Comparison of ENCODE assay signal across 15 cellular contexts in the genomic region with DNA sequence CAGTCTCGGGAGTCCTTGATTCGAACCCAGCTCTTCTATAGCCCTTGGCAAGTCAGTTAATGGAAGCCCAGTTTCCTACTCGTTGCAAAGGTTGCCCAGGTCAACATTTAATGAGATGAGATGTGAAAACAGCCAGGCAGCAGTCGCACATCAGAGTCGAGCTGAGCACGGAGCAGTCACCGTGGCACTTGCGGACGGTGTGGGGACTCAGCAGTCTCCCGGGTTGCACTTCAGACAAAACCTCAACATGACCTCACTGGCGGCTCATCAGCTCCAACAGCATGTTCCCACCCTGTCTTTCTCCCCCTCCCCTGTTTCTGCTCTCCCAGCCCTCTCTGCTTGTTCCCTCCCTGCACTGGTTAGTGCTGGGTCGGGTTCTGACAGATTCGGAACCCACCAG. TPM values are rescaled to one million over a fixed set of nuclear protein-coding genes. Genes with fewer than 3 reads are reported as not detected.
DNase-seq lines count a peak whose midpoint lies in the region; ATAC-seq and TF ChIP-seq lines count a peak whose summit lies in the region.
"Had no signal": no experiment of that assay in that cellular context is flagged by ENCODE, and none has a peak within 500 bp of the region (broad histone marks: within the 10 kb centered on the region; RNA-seq: fewer than 3 reads in every experiment).

No MANE protein-coding gene starts in this region.

- H3K4me3 ChIP-seq in GM12865 (ENCODE audit: low read depth, low read length) (peak overlapping the region; percentile 1), mucosa of descending colon (no peak overlapping the region), tibial artery (no peak overlapping the region)
- H3K4me3 ChIP-seq: SJSA1 had no signal

- no peaks in the 10 kb centered on the region for H3K4me1 ChIP-seq in mucosa of descending colon (ENCODE audit: low read depth)
- peaks cover 0 to 6% (median 0%) of the 10 kb centered on the region in 4 donors for H3K4me1 ChIP-seq in tibial artery
- H3K4me1 ChIP-seq: SJSA1 had no signal

- no peaks in the 10 kb centered on the region for H3K27me3 ChIP-seq in tibial artery

- DNase-seq in Daoy (ENCODE audit: low read depth) (peak; percentile 35), GM12865 (ENCODE audit: low read depth) (peak; percentile 62), mucosa of descending colon (no peak), tibial artery (no peak)
- DNase-seq: DMS 273 treated with DMSO at 0.1 percent for 48 hours, NCI-H146, NCI-H2081 treated with DMSO at 0.1 percent for 48 hours, NCI-H2227 treated with DMSO at 0.1 percent for 48 hours, NCI-H526, PC-3 had no signal

- ATAC-seq in HG03439 (IDR thresholded peaks at IDR 0.05; ENCODE audit: unreplicated experiment) (peak; percentile 21), mucosa of descending colon (peak; percentile 15), HG03460 (IDR thresholded peaks at IDR 0.05; ENCODE audit: unreplicated experiment) (no peak), GM21515 (IDR thresholded peaks at IDR 0.05; ENCODE audit: unreplicated experiment) (no peak)
- ATAC-seq: PC-3 had no signal

- intact Hi-C loops in mucosa of descending colon (cut with DNase I, micrococcal nuclease), result no loop called here
- intact Hi-C loops in tibial artery (cut with DNase I; ENCODE audit: low total_unique reads), result no loop called here

- H3K9me3 ChIP-seq in mucosa of descending colon, result no peaks in the 10 kb centered on the region
- H3K9me3 ChIP-seq in tibial artery, result no peaks in the 10 kb centered on the region
- H3K9me3 ChIP-seq: SJSA1 had no signal

- TF ChIP-seq CTCF in GM12865 (IDR thresholded peaks at IDR 0.05; ENCODE audit: insufficient read depth, low read depth, low read length, missing control alignments) (no peak), mucosa of descending colon (IDR thresholded peaks at IDR 0.05) (no peak), tibial artery (IDR thresholded peaks at IDR 0.05) (no peak)

- H3K36me3 ChIP-seq in mucosa of descending colon (ENCODE audit: low read depth) (no peaks in the 10 kb centered on the region), tibial artery (no peaks in the 10 kb centered on the region)
- H3K36me3 ChIP-seq: SJSA1 had no signal

- H3K27ac ChIP-seq in tibial artery, result no peak overlapping the region
- H3K27ac ChIP-seq: SJSA1 had no signal

RNA-seq across cellular contexts. Expression of a gene that starts 35.8 kb away (rescaled TPM):
- total RNA-seq in Daoy (2014; rRNA removed; shearing (Covaris generic)), result 0.40 and 0.65 TPM in 2 replicates
- 1 to 10 TPM in 1 of 3 donors, under 1 TPM in 2; 0.19 to 4.1 (median 0.26) TPM for total RNA-seq in mucosa of descending colon
- total RNA-seq: HT1080, SJSA1 had no signal

Comparison
In these comparisons a context has a peak if more than half of its experiments do, and no peak if none do; other contexts are left out.
1. DNase-seq: peak in Daoy (single experiment) and GM12865 (single experiment); none in mucosa of descending colon (0 of 3) and tibial artery (0 of 2).
2. ATAC-seq: peak in HG03439 (single experiment) and mucosa of descending colon (single experiment); none in HG03460 (single experiment) and GM21515 (single experiment).